22 cellular contexts compared by ENCODE assay signal in the genomic region with DNA sequence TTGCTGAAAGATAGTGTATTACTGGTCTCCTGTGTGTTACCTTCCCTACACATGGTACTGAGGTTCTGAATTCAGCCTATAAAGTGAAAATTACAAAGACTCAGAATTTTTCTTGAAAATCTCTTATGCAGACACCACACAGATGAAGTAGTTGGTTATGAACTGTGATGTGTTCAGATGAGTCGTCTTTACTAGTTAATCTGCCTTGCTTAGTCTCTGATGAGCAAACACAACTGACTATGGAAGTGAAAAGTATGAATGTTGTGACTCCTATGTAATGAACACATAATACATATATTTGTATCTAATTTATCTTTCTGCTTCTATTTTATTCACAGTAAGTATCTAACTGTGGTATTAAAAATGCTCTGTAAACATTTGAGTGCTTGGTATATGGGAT.
"Had no signal": no experiment of that assay in that cellular context is flagged by ENCODE, and none has a peak within 500 bp of the region (broad histone marks: within the 10 kb centered on the region; RNA-seq: fewer than 3 reads in every experiment).

No MANE protein-coding gene starts in this region.

- H3K9me3 ChIP-seq: adrenal gland, neutrophil, sigmoid colon, spleen, tibial nerve, uterus had no signal

- ATAC-seq: activated naive CD4-positive, alpha-beta T cell treated with anti-CD3 and anti-CD28 coated beads, Interleukin-2, amount 50 U/mL, for 72 hours; naive thymus-derived CD8-positive, alpha-beta T cell; SK-N-SH treated with all-trans-retinoic acid at 6 μM for 48 hours; stimulated activated naive B cell treated with anti-CD40 and anti-IgM and Interleukin-4, amounts not matched to agents 10 μg/mL and 1 μg/mL and 100 μg/mL, for 72 hours had no signal

- H3K36me3 ChIP-seq: neutrophil, spleen, uterus had no signal

- DNase-seq: activated CD4-positive, alpha-beta T cell treated with anti-CD3 and anti-CD28 coated beads, Interleukin-2, amount 10 ng/mL, durations not matched to agents 24 days and 14 days; activated CD4-positive, CD25-positive, alpha-beta regulatory T cell; activated CD8-positive, alpha-beta memory T cell treated with anti-CD3 and anti-CD28 coated beads, Interleukin-2, amount 50 U/mL, for 48 hours; activated gamma-delta T cell treated with Interleukin-2 at 50 U/mL for 16 hours; caudate nucleus; immature natural killer cell; mesendoderm; naive thymus-derived CD8-positive, alpha-beta T cell; sigmoid colon; spleen; stimulated activated CD4-positive, alpha-beta T cell treated with anti-CD3 and anti-CD28 coated beads, Interleukin-4, amount 100 ng/mL, for 4 hours; stimulated activated naive B cell treated with anti-CD40 and anti-IgM and Interleukin-4, amounts not matched to agents 10 μg/mL and 1 μg/mL and 100 μg/mL, for 72 hours; substantia nigra; T-helper 1 cell; T1000; uterus had no signal

- H3K4me1 ChIP-seq: uterus had no signal

- H3K4me3 ChIP-seq: adrenal gland, sigmoid colon, spleen, tibial nerve, uterus had no signal

- H3K27ac ChIP-seq: neutrophil, parathyroid adenoma, uterus had no signal

- H3K79me2 ChIP-seq: parathyroid adenoma had no signal

- H3K27me3 ChIP-seq: adrenal gland, neutrophil, sigmoid colon, spleen, tibial nerve, uterus had no signal

- H3K27ac Mint-ChIP-seq: activated CD4-positive, alpha-beta T cell treated with anti-CD3 and anti-CD28 coated beads, Interleukin-2, amount 10 ng/mL, durations not matched to agents 24 days and 14 days; activated naive CD4-positive, alpha-beta T cell treated with anti-CD3 and anti-CD28 coated beads, Interleukin-2, amount 50 U/mL, for 72 hours; stimulated activated naive B cell treated with anti-CD40 and anti-IgM and Interleukin-4, amounts not matched to agents 10 μg/mL and 1 μg/mL and 100 μg/mL, for 72 hours had no signal

- H2AFZ ChIP-seq: parathyroid adenoma had no signal

- H3K9me3 Mint-ChIP-seq: immature natural killer cell had no signal

- H3K4me3 Mint-ChIP-seq: activated CD4-positive, alpha-beta T cell treated with anti-CD3 and anti-CD28 coated beads, Interleukin-2, amount 10 ng/mL, durations not matched to agents 24 days and 14 days; immature natural killer cell; naive thymus-derived CD8-positive, alpha-beta T cell; stimulated activated naive B cell treated with anti-CD40 and anti-IgM and Interleukin-4, amounts not matched to agents 10 μg/mL and 1 μg/mL and 100 μg/mL, for 72 hours had no signal

- H3K27me3 Mint-ChIP-seq: activated CD4-positive, alpha-beta T cell treated with anti-CD3 and anti-CD28 coated beads, Interleukin-2, amount 10 ng/mL, durations not matched to agents 24 days and 14 days; naive thymus-derived CD8-positive, alpha-beta T cell; stimulated activated naive B cell treated with anti-CD40 and anti-IgM and Interleukin-4, amounts not matched to agents 10 μg/mL and 1 μg/mL and 100 μg/mL, for 72 hours had no signal

- H3K9ac ChIP-seq: parathyroid adenoma had no signal
